13 cellular contexts compared by ENCODE assay signal in the genomic region with DNA sequence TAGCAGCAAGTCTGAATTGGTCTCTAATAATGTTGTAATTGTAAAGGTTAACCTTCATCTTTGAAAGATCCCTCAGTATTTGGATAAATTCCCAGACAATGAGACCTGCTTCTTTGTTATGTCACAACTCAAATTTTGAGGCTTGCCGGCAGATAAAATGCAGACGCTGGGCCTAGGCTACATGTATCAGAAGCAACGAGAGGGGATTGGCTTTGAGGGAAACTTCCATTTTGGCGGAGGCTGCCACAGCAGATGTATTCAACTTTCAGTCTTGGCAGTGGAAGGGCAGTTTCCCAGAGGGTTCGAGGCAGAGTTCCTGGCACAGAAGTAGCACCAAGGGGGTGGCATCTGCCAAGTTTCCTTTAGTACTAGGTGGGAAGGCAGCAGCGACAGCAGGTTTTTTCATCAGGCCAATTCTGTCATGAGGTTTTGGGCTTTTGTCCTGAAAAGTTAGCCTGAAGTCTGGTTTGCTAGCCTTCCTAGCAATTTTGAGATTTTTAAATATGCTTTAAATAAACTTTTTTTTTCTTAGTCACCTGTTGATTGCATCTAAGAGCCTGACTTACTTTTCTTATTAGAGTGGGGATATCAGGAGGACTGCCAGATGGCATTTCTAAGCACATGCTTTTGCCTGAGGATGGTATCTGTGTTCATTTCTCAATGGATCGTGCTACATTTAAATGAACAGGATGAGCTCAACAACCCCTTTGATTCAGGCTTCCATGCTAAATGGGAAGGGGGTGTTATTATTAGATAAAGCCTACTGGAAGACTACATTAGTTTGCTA.
DNase-seq lines count a peak whose midpoint lies in the region; ATAC-seq and TF ChIP-seq lines count a peak whose summit lies in the region.
"Had no signal": no experiment of that assay in that cellular context is flagged by ENCODE, and none has a peak within 500 bp of the region (broad histone marks: within the 10 kb centered on the region; RNA-seq: fewer than 3 reads in every experiment).

No MANE protein-coding gene starts in this region.

- 89 to 94% methylated on average over 7 of the region's 7 CpGs for whole genome bisulfite sequencing in sigmoid colon, 2 donors

- H3K4me3 ChIP-seq in HEK293 (ENCODE audit: low read depth, low read length) (no peak overlapping the region), breast epithelium (peak overlapping the region in 1 of 3 donors; percentile 10), right atrium auricular region (no peak overlapping the region), sigmoid colon (peak overlapping the region in 1 of 4 donors; percentile 8), H7 (ENCODE audit: insufficient read depth, low read depth, low read length) (no peak overlapping the region), A673 (ENCODE audit: low read depth, low read length, poor library complexity, severe bottlenecking) (no peak overlapping the region)
- H3K4me3 ChIP-seq: body of pancreas had no signal

- no peaks in the 10 kb centered on the region for H3K4me1 ChIP-seq in HEK293 (ENCODE audit: control insufficient read depth, insufficient read depth, low read length)
- H3K4me1 ChIP-seq in breast epithelium, result no peaks in the 10 kb centered on the region
- no peaks in the 10 kb centered on the region for H3K4me1 ChIP-seq in right atrium auricular region
- peaks cover 0 to 35% (median 24%) of the 10 kb centered on the region in 4 donors for H3K4me1 ChIP-seq in sigmoid colon
- no peaks in the 10 kb centered on the region for H3K4me1 ChIP-seq in A673 (ENCODE audit: insufficient read depth, low read length, poor library complexity, severe bottlenecking)
- H3K4me1 ChIP-seq: body of pancreas had no signal

- TF ChIP-seq POLR2A in breast epithelium (IDR thresholded peaks at IDR 0.05) (no peak), sigmoid colon (IDR thresholded peaks at IDR 0.05) (no peak)

- no TSS peak for BruUV-seq in A673 (replicated peaks; lab: Mats Ljungman, UMichigan)

- POLR2A ChIA-PET in HEK293 (lab: Yijun Ruan, JAX) (no interaction called here), A673 (lab: Charles Lee; ENCODE audit: low non-redundant PET) (no interaction called here)

- TF ChIP-seq CTCF in HEK293 (tag by site-specific recombination; IDR thresholded peaks at IDR 0.05) (no peak), breast epithelium (IDR thresholded peaks at IDR 0.05) (no peak), right atrium auricular region (IDR thresholded peaks at IDR 0.05) (no peak), sigmoid colon (IDR thresholded peaks at IDR 0.05) (no peak), A673 (conservative IDR thresholded peaks at IDR 0.05; ENCODE audit: low read depth, low read length) (no peak)

- ATAC-seq in HG03442 (IDR thresholded peaks at IDR 0.05; ENCODE audit: unreplicated experiment) (no peak), GM19452 (IDR thresholded peaks at IDR 0.05; ENCODE audit: unreplicated experiment) (no peak)
- ATAC-seq: body of pancreas; CD8-positive, alpha-beta T cell had no signal

- no peaks in the 10 kb centered on the region for H3K27me3 ChIP-seq in breast epithelium
- H3K27me3 ChIP-seq in right atrium auricular region, result no peaks in the 10 kb centered on the region
- no peaks in the 10 kb centered on the region for H3K27me3 ChIP-seq in sigmoid colon
- no peaks in the 10 kb centered on the region for H3K27me3 ChIP-seq in H7 (ENCODE audit: control insufficient read depth, insufficient read depth, low read length)
- no peaks in the 10 kb centered on the region for H3K27me3 ChIP-seq in A673 (replicated peaks; ENCODE audit: insufficient read depth, low read depth, low read length, poor library complexity)
- H3K27me3 ChIP-seq: body of pancreas had no signal

- intact Hi-C loops in breast epithelium (cut with DNase I; ENCODE audit: low total_unique reads), result no loop called here
- intact Hi-C loops in sigmoid colon (cut with DNase I), result loop anchor here (5.0 kb wide), 1 partner anchor 48 kb away; no protein-coding TSS in a partner anchor
- intact Hi-C loops in A673 (cut with micrococcal nuclease; ENCODE audit: unreplicated experiment), result no loop called here

- no peaks in the 10 kb centered on the region for H3K36me3 ChIP-seq in HEK293 (ENCODE audit: control insufficient read depth in 2 of 2, insufficient read depth in 1 of 2, low read length in 2 of 2)
- H3K36me3 ChIP-seq in breast epithelium, result no peaks in the 10 kb centered on the region
- H3K36me3 ChIP-seq in right atrium auricular region, result no peaks in the 10 kb centered on the region
- no peaks in the 10 kb centered on the region for H3K36me3 ChIP-seq in sigmoid colon
- H3K36me3 ChIP-seq in H7 (replicated peaks; ENCODE audit: control insufficient read depth, insufficient read depth, low read length), result no peaks in the 10 kb centered on the region
- no peaks in the 10 kb centered on the region for H3K36me3 ChIP-seq in A673 (ENCODE audit: insufficient read depth, low read length, poor library complexity, severe bottlenecking)

- CTCF ChIA-PET in HEK293 (lab: Yijun Ruan, JAX) (no interaction called here), A673 (lab: Charles Lee) (no interaction called here)

- DNase-seq in breast epithelium (ENCODE audit: low spot score in 2 of 2), result peak in 1 of 2 donors; percentile 28
- DNase-seq in right atrium auricular region (ENCODE audit: low spot score), result peak; percentile 60
- peak; percentile 65 for DNase-seq in sigmoid colon
- DNase-seq in H7, result no peak
- DNase-seq in A673 (ENCODE audit: low spot score), result no peak
- DNase-seq: CD8-positive, alpha-beta T cell; KBM-7; NCI-H187 treated with DMSO at 0.1 percent for 48 hours; retina had no signal

- H3K27ac ChIP-seq in HEK293 (ENCODE audit: extremely low read depth, low read depth, low read length) (no peak overlapping the region), breast epithelium (peak overlapping the region; percentile 65 to 69), right atrium auricular region (peak overlapping the region in 1 of 2 donors; percentile 25), sigmoid colon (peak overlapping the region; percentile 50 to 70 (median 64)), A673 (ENCODE audit: low read depth, low read length, poor library complexity, severe bottlenecking) (no peak overlapping the region)
- H3K27ac ChIP-seq: body of pancreas had no signal

- H3K9me3 ChIP-seq in HEK293 (ENCODE audit: control insufficient read depth, insufficient read depth, low read depth, low read length), result no peaks in the 10 kb centered on the region
- H3K9me3 ChIP-seq in breast epithelium, result no peaks in the 10 kb centered on the region
- H3K9me3 ChIP-seq in right atrium auricular region, result no peaks in the 10 kb centered on the region
- no peaks in the 10 kb centered on the region for H3K9me3 ChIP-seq in sigmoid colon
- no peaks in the 10 kb centered on the region for H3K9me3 ChIP-seq in A673 (ENCODE audit: low read depth, low read length, poor library complexity, severe bottlenecking)
- H3K9me3 ChIP-seq: body of pancreas had no signal

- no peak for TF ChIP-seq EP300 in sigmoid colon (IDR thresholded peaks at IDR 0.05)

TF ChIP-seq in HEK293, 187 proteins besides CTCF, POLR2A, EP300 and RAD21:
- TF ChIP-seq SCRT2 (tag by site-specific recombination; IDR thresholded peaks at IDR 0.05), result 0 out of 2 replicates have a peak, but pooled peaks have one; percentile 9
- TF ChIP-seq ZNF354C (tag by site-specific recombination; IDR thresholded peaks at IDR 0.05; ENCODE audit: borderline replicate concordance, low read depth), result no peak
- no peak for TF ChIP-seq ZSCAN23 (tag by site-specific recombination; IDR thresholded peaks at IDR 0.05)

Comparison
In these comparisons a context has a peak if more than half of its experiments do, and no peak if none do; other contexts are left out.
1. H3K27ac ChIP-seq: peak in breast epithelium (2 of 2) and sigmoid colon (4 of 4); none in HEK293 (single experiment) and A673 (single experiment).
2. DNase-seq: peak in right atrium auricular region (single experiment) and sigmoid colon (single experiment); none in H7 (single experiment) and A673 (single experiment).